Comparison of ENCODE assay signal across 3 cellular contexts in the genomic region with DNA sequence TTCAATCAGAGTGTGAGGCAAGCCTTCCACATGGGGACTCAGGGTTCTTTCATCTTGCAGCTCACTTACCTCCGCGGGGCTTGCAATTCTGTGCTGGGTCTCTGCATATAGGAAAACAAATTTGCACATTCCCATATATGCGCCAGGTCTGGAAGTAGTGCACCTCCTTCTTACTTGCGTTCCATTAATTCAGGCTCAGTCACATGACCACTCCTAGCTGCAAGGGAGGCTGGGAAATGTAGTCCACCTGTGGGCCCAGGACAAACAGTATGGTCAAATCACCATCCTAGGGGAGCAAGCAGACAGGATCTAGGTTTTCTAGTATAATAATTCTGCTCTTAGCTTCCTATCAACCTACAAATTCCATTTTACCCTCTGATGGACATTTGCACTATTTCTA.
A peak's percentile ranks its signal among the peaks of the same experiment; 100 is the strongest.
TF ChIP-seq lines count a peak whose summit lies in the region.

No MANE protein-coding gene starts in this region.

TF ChIP-seq in HCT116, 20 proteins besides CTCF, POLR2A, EP300 and RAD21:
- TF ChIP-seq EZH2phosphoT487 (IDR thresholded peaks at IDR 0.05; ENCODE audit: borderline replicate concordance) (no peak), EGR1 (IDR thresholded peaks at IDR 0.05; ENCODE audit: low read depth) (no peak), ZNF274 (IDR thresholded peaks at IDR 0.05; ENCODE audit: low read depth, low read length) (no peak), EZH2 (IDR thresholded peaks at IDR 0.05) (no peak), JUND (IDR thresholded peaks at IDR 0.05) (no peak), CBX3 (IDR thresholded peaks at IDR 0.05; ENCODE audit: low read depth) (no peak), FOSL1 (IDR thresholded peaks at IDR 0.05; ENCODE audit: low read depth) (no peak), YY1 (IDR thresholded peaks at IDR 0.05; ENCODE audit: extremely low read depth, insufficient replicate concordance, low read depth, low read length) (no peak), TCF7L2 (IDR thresholded peaks at IDR 0.05; ENCODE audit: borderline replicate concordance, extremely low read depth, insufficient read depth, insufficient read length) (no peak)
- TF ChIP-seq, protein P1, sequence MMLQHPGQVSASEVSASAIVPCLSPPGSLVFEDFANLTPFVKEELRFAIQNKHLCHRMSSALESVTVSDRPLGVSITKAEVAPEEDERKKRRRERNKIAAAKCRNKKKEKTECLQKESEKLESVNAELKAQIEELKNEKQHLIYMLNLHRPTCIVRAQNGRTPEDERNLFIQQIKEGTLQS (IDR thresholded peaks at IDR 0.05): no peak

TF ChIP-seq in IMR-90, 13 proteins besides CTCF, POLR2A, EP300 and RAD21:
- TF ChIP-seq MAZ (IDR thresholded peaks at IDR 0.05; ENCODE audit: borderline replicate concordance, low read depth, low read length): no peak
- TF ChIP-seq, protein P2, sequence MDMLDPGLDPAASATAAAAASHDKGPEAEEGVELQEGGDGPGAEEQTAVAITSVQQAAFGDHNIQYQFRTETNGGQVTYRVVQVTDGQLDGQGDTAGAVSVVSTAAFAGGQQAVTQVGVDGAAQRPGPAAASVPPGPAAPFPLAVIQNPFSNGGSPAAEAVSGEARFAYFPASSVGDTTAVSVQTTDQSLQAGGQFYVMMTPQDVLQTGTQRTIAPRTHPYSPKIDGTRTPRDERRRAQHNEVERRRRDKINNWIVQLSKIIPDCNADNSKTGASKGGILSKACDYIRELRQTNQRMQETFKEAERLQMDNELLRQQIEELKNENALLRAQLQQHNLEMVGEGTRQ (IDR thresholded peaks at IDR 0.05; ENCODE audit: low read depth, low read length): 0 out of 2 replicates have a peak, but pooled peaks have one; percentile 11
TF ChIP-seq in IMR-90: peak in this region for 1.

TF ChIP-seq in GM12878, 131 proteins besides CTCF, POLR2A, EP300 and RAD21:
- TF ChIP-seq EGR1 (IDR thresholded peaks at IDR 0.05; ENCODE audit: borderline replicate concordance in 1 of 2, low read depth in 2 of 2, low read length in 2 of 2) (no peak), SIX5 (IDR thresholded peaks at IDR 0.05; ENCODE audit: low read depth, low read length, severe bottlenecking) (peak; percentile 37), HCFC1 (IDR thresholded peaks at IDR 0.05; ENCODE audit: low read length) (0 out of 2 replicates have a peak, but pooled peaks have one; percentile 27), ZSCAN29 (IDR thresholded peaks at IDR 0.05) (no peak)
- TF ChIP-seq, protein P3, sequence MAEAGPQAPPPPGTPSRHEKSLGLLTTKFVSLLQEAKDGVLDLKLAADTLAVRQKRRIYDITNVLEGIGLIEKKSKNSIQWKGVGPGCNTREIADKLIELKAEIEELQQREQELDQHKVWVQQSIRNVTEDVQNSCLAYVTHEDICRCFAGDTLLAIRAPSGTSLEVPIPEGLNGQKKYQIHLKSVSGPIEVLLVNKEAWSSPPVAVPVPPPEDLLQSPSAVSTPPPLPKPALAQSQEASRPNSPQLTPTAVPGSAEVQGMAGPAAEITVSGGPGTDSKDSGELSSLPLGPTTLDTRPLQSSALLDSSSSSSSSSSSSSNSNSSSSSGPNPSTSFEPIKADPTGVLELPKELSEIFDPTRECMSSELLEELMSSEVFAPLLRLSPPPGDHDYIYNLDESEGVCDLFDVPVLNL (IDR thresholded peaks at IDR 0.05; ENCODE audit: low read depth, low read length): no peak
- TF ChIP-seq, protein P4, sequence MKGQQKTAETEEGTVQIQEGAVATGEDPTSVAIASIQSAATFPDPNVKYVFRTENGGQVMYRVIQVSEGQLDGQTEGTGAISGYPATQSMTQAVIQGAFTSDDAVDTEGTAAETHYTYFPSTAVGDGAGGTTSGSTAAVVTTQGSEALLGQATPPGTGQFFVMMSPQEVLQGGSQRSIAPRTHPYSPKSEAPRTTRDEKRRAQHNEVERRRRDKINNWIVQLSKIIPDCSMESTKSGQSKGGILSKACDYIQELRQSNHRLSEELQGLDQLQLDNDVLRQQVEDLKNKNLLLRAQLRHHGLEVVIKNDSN (IDR thresholded peaks at IDR 0.05; ENCODE audit: borderline replicate concordance, extremely low read length, insufficient read depth, low read depth, low read length): peak; percentile 23
